Comparison of ENCODE assay signal across 12 cellular contexts in the genomic region with DNA sequence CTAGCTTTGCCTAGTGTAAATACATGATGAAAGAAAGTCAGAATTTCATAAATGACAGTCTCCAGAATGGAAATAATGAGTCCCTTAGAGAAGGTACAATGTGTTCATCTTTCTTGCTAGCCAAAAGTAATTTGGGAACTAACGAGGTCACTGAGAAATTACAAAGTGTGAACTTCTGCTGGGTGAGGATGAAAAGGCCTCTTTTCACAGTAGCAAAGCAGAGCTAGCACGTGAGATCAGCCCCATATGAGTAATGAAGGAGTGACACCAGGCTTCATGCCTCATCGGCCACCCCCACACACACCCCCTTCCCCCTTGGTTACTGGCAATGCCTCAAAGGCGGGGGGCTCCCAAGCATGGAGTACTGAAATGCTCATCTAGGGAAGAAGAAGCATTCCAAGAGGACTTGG.
DNase-seq lines count a peak whose midpoint lies in the region; ATAC-seq and TF ChIP-seq lines count a peak whose summit lies in the region.
"Had no signal": no experiment of that assay in that cellular context is flagged by ENCODE, and none has a peak within 500 bp of the region (broad histone marks: within the 10 kb centered on the region; RNA-seq: fewer than 3 reads in every experiment).

No MANE protein-coding gene starts in this region.

- H3K27me3 ChIP-seq in endodermal cell (ENCODE audit: control insufficient read depth, insufficient read depth, low read length, poor library complexity, severe bottlenecking) (no peaks in the 10 kb centered on the region), neuronal stem cell (ENCODE audit: control insufficient read depth in 3 of 3, insufficient read depth in 3 of 3, low read depth in 1 of 3, low read length in 3 of 3) (no peaks in the 10 kb centered on the region)

- no peak overlapping the region for H2BK5ac ChIP-seq in neuronal stem cell (ENCODE audit: low read length)

- H3K27ac ChIP-seq in endodermal cell (ENCODE audit: low read depth, low read length) (no peak overlapping the region), neuronal stem cell (replicated peaks; ENCODE audit: low read length) (no peak overlapping the region)

- H2BK15ac ChIP-seq in neuronal stem cell (ENCODE audit: low read length) = no peak overlapping the region

- no peak overlapping the region for H3K4ac ChIP-seq in neuronal stem cell (ENCODE audit: low read length)

- WGBS in endodermal cell (ENCODE audit: insufficient coverage in 1 of 2, insufficient read length in 1 of 2), 2 experiments = 81 to 88% methylated on average over 2 to 4 of the region's 4 CpGs
- no CpG with 5 or more reads among the region's 4 CpGs for WGBS in neuronal stem cell (ENCODE audit: extremely low coverage in 2 of 2, insufficient read length in 2 of 2, insufficient replicate concordance in 1 of 2), 2 donors

- ATAC-seq in HG02885 (IDR thresholded peaks at IDR 0.05; ENCODE audit: poor library complexity, unreplicated experiment) = peak; percentile 65

- no peak overlapping the region for H3K23ac ChIP-seq in neuronal stem cell (ENCODE audit: low read depth, low read length, poor library complexity)

- H3K14ac ChIP-seq in neuronal stem cell (ENCODE audit: low read length) = no peak overlapping the region

- H3K18ac ChIP-seq in neuronal stem cell (ENCODE audit: low read length) = no peak overlapping the region

- TF ChIP-seq CTCF in endodermal cell (conservative IDR thresholded peaks at IDR 0.05) = no peak
- TF ChIP-seq CTCF in type B pancreatic cell (conservative IDR thresholded peaks at IDR 0.05) = no peak

- H3K4me1 ChIP-seq in endodermal cell (ENCODE audit: control insufficient read depth, insufficient read depth, low read length) = peaks cover 11% of the 10 kb centered on the region
- H3K4me1 ChIP-seq in neuronal stem cell (ENCODE audit: control insufficient read depth in 2 of 2, insufficient read depth in 1 of 2, low read depth in 1 of 2, low read length in 2 of 2) = peaks cover 0 to 5% of the 10 kb centered on the region in 2 donors

- H2BK12ac ChIP-seq in neuronal stem cell (ENCODE audit: low read length) = no peak overlapping the region

- no peaks in the 10 kb centered on the region for H3K79me1 ChIP-seq in neuronal stem cell (ENCODE audit: low read depth, low read length)

- H3K4me2 ChIP-seq in neuronal stem cell (ENCODE audit: insufficient read depth, low read length, poor library complexity, severe bottlenecking) = no peak overlapping the region

- H3K27me3 Mint-ChIP-seq in endodermal cell (ENCODE audit: insufficient read depth) (no peaks in the 10 kb centered on the region), type B pancreatic cell (no peaks in the 10 kb centered on the region)

- H3K4me3 Mint-ChIP-seq in endodermal cell (no peak overlapping the region), type B pancreatic cell (no peak overlapping the region)
- H3K4me3 Mint-ChIP-seq: neural crest cell had no signal

- H3K4me1 Mint-ChIP-seq in endodermal cell (peaks cover 45% of the 10 kb centered on the region), type B pancreatic cell (ENCODE audit: unreplicated experiment) (peaks cover 28% of the 10 kb centered on the region)

- H3K27ac Mint-ChIP-seq in endodermal cell = peak overlapping the region; percentile 58
- H3K27ac Mint-ChIP-seq in type B pancreatic cell = no peak overlapping the region
- H3K27ac Mint-ChIP-seq: activated T-helper 2 cell treated with anti-CD3 and anti-CD28 coated beads, Interferon-gamma antibody, Interleukin-2, Interleukin-4, amounts not matched to agents 10 μg/mL and 5 μg/mL and 100 μg/mL, durations not matched to agents 14 hours and 24 hours and 36 hours had no signal

- H3K36me3 Mint-ChIP-seq in endodermal cell (ENCODE audit: low read depth) (no peaks in the 10 kb centered on the region), type B pancreatic cell (no peaks in the 10 kb centered on the region)

- no peak overlapping the region for H4K91ac ChIP-seq in neuronal stem cell (ENCODE audit: low read depth, low read length, poor library complexity)

- no peak overlapping the region for H2AK5ac ChIP-seq in neuronal stem cell (ENCODE audit: low read depth, low read length)

- H3K4me3 ChIP-seq in endodermal cell (ENCODE audit: low read length) = no peak overlapping the region
- H3K4me3 ChIP-seq in neuronal stem cell (ENCODE audit: low read length in 2 of 2) = no peak overlapping the region

- H3K9ac ChIP-seq in endodermal cell (ENCODE audit: extremely low read depth, low read length, poor library complexity, severe bottlenecking) (no peak overlapping the region), neuronal stem cell (ENCODE audit: low read depth, low read length, poor library complexity) (no peak overlapping the region)

- DNase-seq in NCI-H82 (lab: John Stamatoyannopoulos, UW) (peak; percentile 34), NCI-H82 treated with DMSO at 0.1 percent for 48 hours (lab: John Stamatoyannopoulos, UW; ENCODE audit: unreplicated experiment) (no peak), endodermal cell (no peak), type B pancreatic cell (ENCODE audit: extremely low spot score, unreplicated experiment) (no peak), RKO (ENCODE audit: low spot score) (no peak), neuronal stem cell (ENCODE audit: low spot score) (no peak)
- peak; percentile 18 for DNase-seq in stimulated activated CD4-positive, alpha-beta T cell treated with anti-CD3 and anti-CD28 coated beads, Interleukin-4, amount 100 ng/mL, for 1 hour
- DNase-seq: NCI-H226, SW 1271 had no signal

- no peak overlapping the region for H2AFZ ChIP-seq in neuronal stem cell (ENCODE audit: low read length)

- H3K9me3 Mint-ChIP-seq in endodermal cell = no peaks in the 10 kb centered on the region
- H3K9me3 Mint-ChIP-seq in type B pancreatic cell = no peaks in the 10 kb centered on the region
- H3K9me3 Mint-ChIP-seq: activated T-helper 2 cell treated with anti-CD3 and anti-CD28 coated beads, Interferon-gamma antibody, Interleukin-2, Interleukin-4, amounts not matched to agents 10 μg/mL and 5 μg/mL and 100 μg/mL, durations not matched to agents 14 hours and 24 hours and 36 hours; neural crest cell had no signal

- H3K9me3 ChIP-seq in endodermal cell (ENCODE audit: control insufficient read depth, low read length) (no peaks in the 10 kb centered on the region), neuronal stem cell (replicated peaks in 1 of 2; ENCODE audit: control insufficient read depth in 2 of 2, insufficient read depth in 1 of 2, low read depth in 1 of 2, low read length in 2 of 2) (peaks cover 0 to 2% of the 10 kb centered on the region in 2 donors)

- no peak overlapping the region for H4K8ac ChIP-seq in neuronal stem cell (ENCODE audit: low read depth, low read length)

- H3K36me3 ChIP-seq in endodermal cell (ENCODE audit: control insufficient read depth, insufficient read depth, low read length) (no peaks in the 10 kb centered on the region), neuronal stem cell (replicated peaks in 1 of 2; ENCODE audit: control insufficient read depth in 2 of 2, insufficient read depth in 2 of 2, low read length in 2 of 2) (peaks cover 0 to 2% of the 10 kb centered on the region in 2 donors)

- H2BK120ac ChIP-seq in neuronal stem cell (ENCODE audit: low read depth, low read length) = no peak overlapping the region

Comparison
In these comparisons a context has a peak if more than half of its experiments do, and no peak if none do; other contexts are left out.
1. DNase-seq: peak in NCI-H82 (single experiment) and stimulated activated CD4-positive, alpha-beta T cell treated with anti-CD3 and anti-CD28 coated beads, Interleukin-4, amount 100 ng/mL, for 1 hour (single experiment); none in NCI-H82 treated with DMSO at 0.1 percent for 48 hours (single experiment), endodermal cell (single experiment), type B pancreatic cell (single experiment), RKO (single experiment) and neuronal stem cell (single experiment).